28 cellular contexts compared by ENCODE assay signal in genomic region chr5:77175235-77175634, GRCh38. TPM values are rescaled to one million over a fixed set of nuclear protein-coding genes. Genes with fewer than 3 reads are reported as not detected.
"Had no signal": no experiment of that assay in that cellular context is flagged by ENCODE, and none has a peak within 500 bp of the region (broad histone marks: within the 10 kb centered on the region; RNA-seq: fewer than 3 reads in every experiment).

No MANE protein-coding gene starts in this region.

- H3K9me3 Mint-ChIP-seq: activated CD4-positive, alpha-beta memory T cell treated with anti-CD3 and anti-CD28 coated beads for 36 hours; activated CD4-positive, alpha-beta T cell treated with anti-CD3 and anti-CD28 coated beads, Interleukin-2, amount 10 ng/mL, durations not matched to agents 7 days and 5 days; activated naive CD4-positive, alpha-beta T cell treated with anti-CD3 and anti-CD28 coated beads, Interleukin-2, amount 10 ng/mL, durations not matched to agents 7 days and 5 days; activated naive CD8-positive, alpha-beta T cell treated with anti-CD3 and anti-CD28 coated beads for 36 hours; activated T-helper 17 cell treated with anti-CD3 and anti-CD28 coated beads, Interleukin-2, amount 50 U/mL, for 72 hours; T-helper 2 cell treated with Interferon-gamma antibody and Interleukin-4, amounts not matched to agents 5 μg/mL and 100 μg/mL, for 36 hours had no signal

- H3K27ac Mint-ChIP-seq: activated CD4-positive, alpha-beta memory T cell treated with anti-CD3 and anti-CD28 coated beads for 36 hours; activated CD4-positive, alpha-beta T cell treated with anti-CD3 and anti-CD28 coated beads, Interleukin-2, amount 10 ng/mL, durations not matched to agents 7 days and 5 days; activated naive CD4-positive, alpha-beta T cell treated with anti-CD3 and anti-CD28 coated beads, Interleukin-2, amount 10 ng/mL, durations not matched to agents 7 days and 5 days; activated naive CD8-positive, alpha-beta T cell treated with anti-CD3 and anti-CD28 coated beads for 36 hours; activated T-helper 17 cell treated with anti-CD3 and anti-CD28 coated beads, Interleukin-2, amount 50 U/mL, for 72 hours; T-helper 2 cell treated with Interferon-gamma antibody and Interleukin-4, amounts not matched to agents 5 μg/mL and 100 μg/mL, for 36 hours had no signal

- H3K4me3 Mint-ChIP-seq: activated CD4-positive, alpha-beta memory T cell treated with anti-CD3 and anti-CD28 coated beads for 36 hours; activated CD4-positive, alpha-beta T cell treated with anti-CD3 and anti-CD28 coated beads, Interleukin-2, amount 10 ng/mL, durations not matched to agents 7 days and 5 days; activated naive CD4-positive, alpha-beta T cell treated with anti-CD3 and anti-CD28 coated beads, Interleukin-2, amount 10 ng/mL, durations not matched to agents 7 days and 5 days; activated naive CD8-positive, alpha-beta T cell treated with anti-CD3 and anti-CD28 coated beads for 36 hours; activated T-helper 17 cell treated with anti-CD3 and anti-CD28 coated beads, Interleukin-2, amount 50 U/mL, for 72 hours; T-helper 2 cell treated with Interferon-gamma antibody and Interleukin-4, amounts not matched to agents 5 μg/mL and 100 μg/mL, for 36 hours had no signal

- H3K4me3 ChIP-seq: cardiac muscle cell, SJSA1 had no signal

- DNase-seq: activated CD4-positive, alpha-beta memory T cell treated with anti-CD3 and anti-CD28 coated beads for 36 hours; activated CD4-positive, alpha-beta T cell treated with anti-CD3 and anti-CD28 coated beads, Interleukin-2, amount 10 ng/mL, durations not matched to agents 7 days and 5 days; activated CD4-positive, CD25-positive, alpha-beta regulatory T cell treated with anti-CD3 and anti-CD28 coated beads, Interleukin-2, amount 50 U/mL, for 72 hours; activated CD8-positive, alpha-beta memory T cell treated with anti-CD3 and anti-CD28 coated beads for 24 hours; activated gamma-delta T cell treated with Interleukin-2 at 50 U/mL for 16 hours; activated naive CD4-positive, alpha-beta T cell treated with anti-CD3 and anti-CD28 coated beads, Interleukin-2, amount 10 ng/mL, durations not matched to agents 7 days and 5 days; activated naive CD8-positive, alpha-beta T cell treated with anti-CD3 and anti-CD28 coated beads for 36 hours; activated T-cell treated with anti-CD3 and anti-CD28 coated beads for 4 hours; activated T-cell treated with anti-CD3 and anti-CD28 coated beads, Interleukin-2, amount 50 U/mL, for 48 hours; brain microvascular endothelial cell; cerebellar nuclear complex; KG1; NCI-H1048; NCI-H146; NCI-H187 treated with DMSO at 0.1 percent for 48 hours; NCI-H2081 treated with DMSO at 0.1 percent for 48 hours; NCI-H526; NCI-H82; OCI-M1; SHP77; SW 1271 had no signal

- H3K36me3 Mint-ChIP-seq: activated CD4-positive, alpha-beta memory T cell treated with anti-CD3 and anti-CD28 coated beads for 36 hours; activated naive CD4-positive, alpha-beta T cell treated with anti-CD3 and anti-CD28 coated beads, Interleukin-2, amount 10 ng/mL, durations not matched to agents 7 days and 5 days; activated naive CD8-positive, alpha-beta T cell treated with anti-CD3 and anti-CD28 coated beads for 36 hours had no signal

- H3K27ac ChIP-seq: brain microvascular endothelial cell, cardiac muscle cell, SJSA1 had no signal

- ATAC-seq: activated T-helper 17 cell treated with anti-CD3 and anti-CD28 coated beads, Interleukin-2, amount 50 U/mL, for 72 hours; SK-N-SH treated with all-trans-retinoic acid at 6 μM for 48 hours had no signal

- H3K27me3 ChIP-seq: brain microvascular endothelial cell had no signal

- H3K36me3 ChIP-seq: brain microvascular endothelial cell, cardiac muscle cell, SJSA1 had no signal

- H3K4me1 Mint-ChIP-seq: activated CD4-positive, alpha-beta T cell treated with anti-CD3 and anti-CD28 coated beads, Interleukin-2, amount 10 ng/mL, durations not matched to agents 7 days and 5 days; activated naive CD4-positive, alpha-beta T cell treated with anti-CD3 and anti-CD28 coated beads, Interleukin-2, amount 10 ng/mL, durations not matched to agents 7 days and 5 days; activated naive CD8-positive, alpha-beta T cell treated with anti-CD3 and anti-CD28 coated beads for 36 hours; activated T-helper 17 cell treated with anti-CD3 and anti-CD28 coated beads, Interleukin-2, amount 50 U/mL, for 72 hours had no signal

- FAIRE-seq: RCC 7860 had no signal

- H3K9me3 ChIP-seq: SJSA1 had no signal

RNA-seq across cellular contexts. Expression of gene PDE8B, which starts 35.2 kb away (rescaled TPM):
- total RNA-seq: activated CD4-positive, alpha-beta memory T cell treated with anti-CD3 and anti-CD28 coated beads for 36 hours; activated T-helper 17 cell treated with anti-CD3 and anti-CD28 coated beads, Interleukin-2, amount 50 U/mL, for 72 hours; SJSA1; T-helper 1 cell treated with Interleukin-12 subunit alpha and Interleukin-12 subunit beta and Interleukin-4 antibody, amounts not matched to agents 30 ng/mL and 1 ng/mL, for 36 hours had no signal
